In the genomic region with DNA sequence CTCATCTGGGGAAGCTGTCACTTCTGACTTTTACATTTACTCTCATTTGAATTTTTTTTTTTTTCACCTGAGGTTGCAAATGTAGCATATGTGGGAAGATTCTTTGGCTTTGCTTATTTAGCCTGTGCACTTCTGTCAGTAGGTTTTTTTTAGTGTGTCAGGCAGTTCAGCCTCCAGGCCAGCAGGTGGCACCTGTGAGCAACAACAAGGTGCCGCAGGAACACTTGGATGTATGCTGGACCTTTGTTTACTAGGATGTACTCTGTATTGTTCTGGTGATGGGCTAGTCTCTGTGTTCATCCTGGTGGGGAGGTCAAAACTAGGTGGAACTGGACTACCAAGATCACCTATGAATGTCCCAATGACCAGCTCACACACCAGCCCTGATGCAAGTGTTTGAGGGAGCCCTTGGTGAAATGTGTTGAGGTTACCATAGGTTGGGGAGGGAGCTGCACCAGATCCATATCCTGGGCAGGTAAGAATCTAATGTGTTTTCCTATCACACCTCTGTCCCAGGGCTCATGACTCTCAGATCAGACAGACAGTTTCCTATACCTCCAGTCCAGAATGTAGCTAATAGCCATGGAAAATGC, we compare ENCODE assay signal across 8 cellular contexts.
DNase-seq lines count a peak whose midpoint lies in the region; ATAC-seq and TF ChIP-seq lines count a peak whose summit lies in the region.

No MANE protein-coding gene starts in this region.

- no peak overlapping the region for H3K27ac Mint-ChIP-seq in activated naive CD4-positive, alpha-beta T cell treated with anti-CD3 and anti-CD28 coated beads, Interleukin-2, amount 10 ng/mL, durations not matched to agents 7 days and 5 days

- CTCF ChIA-PET in A673 (lab: Charles Lee): interaction anchor here (0.6 kb wide), 1 partner anchor 18 kb away, joined by 6 read pairs; no protein-coding TSS in a partner anchor
- CTCF ChIA-PET in activated naive CD4-positive, alpha-beta T cell treated with anti-CD3 and anti-CD28 coated beads, Interleukin-2, amount 10 ng/mL, durations not matched to agents 7 days and 5 days (lab: Charles Lee): interaction anchor here (2.0 kb wide), 1 partner anchor 12 kb away, joined by 5 read pairs; no protein-coding TSS in a partner anchor

- no peaks in the 10 kb centered on the region for H3K9me3 ChIP-seq in A673 (ENCODE audit: low read depth, low read length, poor library complexity, severe bottlenecking)
- no peaks in the 10 kb centered on the region for H3K9me3 ChIP-seq in neutrophil

- H3K36me3 Mint-ChIP-seq in activated naive CD4-positive, alpha-beta T cell treated with anti-CD3 and anti-CD28 coated beads, Interleukin-2, amount 10 ng/mL, durations not matched to agents 7 days and 5 days: no peaks in the 10 kb centered on the region

- no TSS peak for BruUV-seq in A673 (replicated peaks; lab: Mats Ljungman, UMichigan)

- TF ChIP-seq CTCF in A673 (conservative IDR thresholded peaks at IDR 0.05; ENCODE audit: low read depth, low read length): peak; percentile 65
- peak; percentile 38 for TF ChIP-seq CTCF in neutrophil (IDR thresholded peaks at IDR 0.05)

- peaks cover 11% of the 10 kb centered on the region for H3K9me3 Mint-ChIP-seq in activated naive CD4-positive, alpha-beta T cell treated with anti-CD3 and anti-CD28 coated beads, Interleukin-2, amount 10 ng/mL, durations not matched to agents 7 days and 5 days

- intact Hi-C loops in A673 (cut with micrococcal nuclease; ENCODE audit: unreplicated experiment): no loop called here

- H3K4me3 ChIP-seq in A673 (ENCODE audit: low read depth, low read length, poor library complexity, severe bottlenecking): no peak overlapping the region
- no peak overlapping the region for H3K4me3 ChIP-seq in neutrophil (ENCODE audit: low read depth in 1 of 2, low read length in 1 of 2)

- H3K27me3 Mint-ChIP-seq in activated naive CD4-positive, alpha-beta T cell treated with anti-CD3 and anti-CD28 coated beads, Interleukin-2, amount 10 ng/mL, durations not matched to agents 7 days and 5 days: no peaks in the 10 kb centered on the region

- H3K4me1 ChIP-seq in A673 (ENCODE audit: insufficient read depth, low read length, poor library complexity, severe bottlenecking): no peaks in the 10 kb centered on the region
- H3K4me1 ChIP-seq in neutrophil (ENCODE audit: control insufficient read depth in 1 of 2, insufficient read depth in 1 of 2, low read depth in 1 of 2, low read length in 1 of 2): no peaks in the 10 kb centered on the region

- H3K27me3 ChIP-seq in A673 (replicated peaks; ENCODE audit: insufficient read depth, low read depth, low read length, poor library complexity) (no peaks in the 10 kb centered on the region), neutrophil (no peaks in the 10 kb centered on the region)

- H3K36me3 ChIP-seq in A673 (ENCODE audit: insufficient read depth, low read length, poor library complexity, severe bottlenecking): no peaks in the 10 kb centered on the region
- H3K36me3 ChIP-seq in neutrophil: no peaks in the 10 kb centered on the region

- H3K27ac ChIP-seq in A673 (ENCODE audit: low read depth, low read length, poor library complexity, severe bottlenecking): no peak overlapping the region
- no peak overlapping the region for H3K27ac ChIP-seq in neutrophil

- POLR2A ChIA-PET in A673 (lab: Charles Lee; ENCODE audit: low non-redundant PET): interaction anchor here (0.6 kb wide), 1 partner anchor 201 kb away, joined by 3 read pairs; no protein-coding TSS in a partner anchor

- no peaks in the 10 kb centered on the region for H3K4me1 Mint-ChIP-seq in activated naive CD4-positive, alpha-beta T cell treated with anti-CD3 and anti-CD28 coated beads, Interleukin-2, amount 10 ng/mL, durations not matched to agents 7 days and 5 days

- peak; percentile 42 for DNase-seq in A673 (ENCODE audit: low spot score)
- peak; percentile 35 for DNase-seq in activated naive CD4-positive, alpha-beta T cell treated with anti-CD3 and anti-CD28 coated beads, Interleukin-2, amount 10 ng/mL, durations not matched to agents 7 days and 5 days
- no peak for DNase-seq in HuH-7.5 (ENCODE audit: low spot score)

- no peak overlapping the region for H3K4me3 Mint-ChIP-seq in activated naive CD4-positive, alpha-beta T cell treated with anti-CD3 and anti-CD28 coated beads, Interleukin-2, amount 10 ng/mL, durations not matched to agents 7 days and 5 days

- ATAC-seq in GM18498 (IDR thresholded peaks at IDR 0.05; ENCODE audit: unreplicated experiment): peak; percentile 55
- peak; percentile 86 for ATAC-seq in HG03354 (IDR thresholded peaks at IDR 0.05; ENCODE audit: poor library complexity, severe bottlenecking, unreplicated experiment)
- no peak for ATAC-seq in HG03039 (IDR thresholded peaks at IDR 0.05; ENCODE audit: unreplicated experiment)
- no peak for ATAC-seq in GM19452 (IDR thresholded peaks at IDR 0.05; ENCODE audit: unreplicated experiment)

Comparison
In these comparisons a context has a peak if more than half of its experiments do, and no peak if none do; other contexts are left out.
1. ATAC-seq: peak in GM18498 (single experiment) and HG03354 (single experiment); none in HG03039 (single experiment) and GM19452 (single experiment).